12 cellular contexts compared by ENCODE assay signal in genomic region chr2:234974501-234975385, GRCh38. TPM values are rescaled to one million over a fixed set of nuclear protein-coding genes. Genes with fewer than 3 reads are reported as not detected.
DNase-seq lines count a peak whose midpoint lies in the region; ATAC-seq and TF ChIP-seq lines count a peak whose summit lies in the region.
"Had no signal": no experiment of that assay in that cellular context is flagged by ENCODE, and none has a peak within 500 bp of the region (broad histone marks: within the 10 kb centered on the region; RNA-seq: fewer than 3 reads in every experiment).

No MANE protein-coding gene starts in this region.

- H3K36me3 ChIP-seq in ascending aorta = no peaks in the 10 kb centered on the region
- no peaks in the 10 kb centered on the region for H3K36me3 ChIP-seq in gastrocnemius medialis
- H3K36me3 ChIP-seq: neutrophil had no signal

- H3K27me3 Mint-ChIP-seq in stimulated activated naive CD8-positive, alpha-beta T cell treated with anti-CD3 and anti-CD28 coated beads, Interleukin-15, amount 100 ng/mL, for 72 hours = peaks cover 21% of the 10 kb centered on the region

- TF ChIP-seq CTCF in ascending aorta (IDR thresholded peaks at IDR 0.05) (no peak), gastrocnemius medialis (IDR thresholded peaks at IDR 0.05 in 4 of 5, conservative IDR thresholded peaks at IDR 0.05 in 1 of 5) (no peak)

- in situ Hi-C loops in gastrocnemius medialis (cut with MboI; ENCODE audit: low sequenced_read_pairs in 4 of 4) = no loop called here

- no peak overlapping the region for H3K4me3 Mint-ChIP-seq in stimulated activated naive CD8-positive, alpha-beta T cell treated with anti-CD3 and anti-CD28 coated beads, Interleukin-15, amount 100 ng/mL, for 72 hours
- H3K4me3 Mint-ChIP-seq: activated B cell treated with CpG ODN at 0.5 μM for 24 hours; activated naive CD8-positive, alpha-beta T cell had no signal

- no peak for TF ChIP-seq POLR2A in gastrocnemius medialis (IDR thresholded peaks at IDR 0.05)

- H3K27me3 ChIP-seq in ascending aorta (no peaks in the 10 kb centered on the region), right cardiac atrium (ENCODE audit: control insufficient read depth, insufficient read depth) (no peaks in the 10 kb centered on the region), gastrocnemius medialis (no peaks in the 10 kb centered on the region)

- H3K4me1 ChIP-seq in ascending aorta (peaks cover 9 to 29% of the 10 kb centered on the region in 2 donors), right cardiac atrium (ENCODE audit: control insufficient read depth, insufficient read depth, low read length) (peaks cover 16% of the 10 kb centered on the region), gastrocnemius medialis (peaks cover 21 to 25% of the 10 kb centered on the region in 2 donors)

- no peaks in the 10 kb centered on the region for H3K9me3 ChIP-seq in ascending aorta
- no peaks in the 10 kb centered on the region for H3K9me3 ChIP-seq in right cardiac atrium (ENCODE audit: control insufficient read depth, low read length)
- no peaks in the 10 kb centered on the region for H3K9me3 ChIP-seq in gastrocnemius medialis
- H3K9me3 ChIP-seq: neutrophil had no signal

- H3K4me1 Mint-ChIP-seq in stimulated activated naive CD8-positive, alpha-beta T cell treated with anti-CD3 and anti-CD28 coated beads, Interleukin-15, amount 100 ng/mL, for 72 hours = no peaks in the 10 kb centered on the region
- H3K4me1 Mint-ChIP-seq: activated B cell treated with CpG ODN at 0.5 μM for 24 hours had no signal

- intact Hi-C loops in ascending aorta (cut with DNase I) (no loop called here), right cardiac atrium (cut with DNase I) (no loop called here), gastrocnemius medialis (cut with DNase I; ENCODE audit: low total_unique reads) (no loop called here)

- WGBS in right cardiac atrium = 43% methylated on average over 30 of the region's 30 CpGs

- H3K4me3 ChIP-seq in ascending aorta (peak overlapping the region; percentile 7 to 8), right cardiac atrium (ENCODE audit: low read length) (no peak overlapping the region), gastrocnemius medialis (no peak overlapping the region)

- peak overlapping the region in 1 of 2 donors; percentile 5 for H3K27ac ChIP-seq in ascending aorta
- peak overlapping the region; percentile 8 for H3K27ac ChIP-seq in right cardiac atrium (ENCODE audit: low read length)
- peak overlapping the region in 2 of 4 donors; percentile 27 to 58 for H3K27ac ChIP-seq in gastrocnemius medialis
- H3K27ac ChIP-seq: neutrophil had no signal

- ATAC-seq in right cardiac atrium (peak; percentile 48 to 71), gastrocnemius medialis (peak; percentile 23 to 43), GM18870 (IDR thresholded peaks at IDR 0.05; ENCODE audit: unreplicated experiment) (no peak)
- no peak for ATAC-seq in stimulated activated naive CD8-positive, alpha-beta T cell treated with anti-CD3 and anti-CD28 coated beads, Interleukin-15, amount 100 ng/mL, for 72 hours

- DNase-seq in ELF-1 (ENCODE audit: low read depth, low spot score) = peak; percentile 87
- DNase-seq in ascending aorta (ENCODE audit: low spot score in 2 of 2) = no peak
- DNase-seq in right cardiac atrium = peak in 2 of 3 donors; percentile 58 to 83
- DNase-seq in gastrocnemius medialis = peak in 1 of 2 donors; percentile 27
- no peak for DNase-seq in stimulated activated naive CD8-positive, alpha-beta T cell treated with anti-CD3 and anti-CD28 coated beads, Interleukin-15, amount 100 ng/mL, for 72 hours
- DNase-seq in NCI-H2081 treated with DMSO at 0.1 percent for 48 hours (lab: John Stamatoyannopoulos, UW) = no peak
- DNase-seq in ecto neural progenitor cell (ENCODE audit: low spot score) = no peak
- DNase-seq: activated B cell treated with CpG ODN at 0.5 μM for 24 hours, OCI-M1 had no signal

- H3K27ac Mint-ChIP-seq in stimulated activated naive CD8-positive, alpha-beta T cell treated with anti-CD3 and anti-CD28 coated beads, Interleukin-15, amount 100 ng/mL, for 72 hours = no peak overlapping the region
- H3K27ac Mint-ChIP-seq: activated B cell treated with CpG ODN at 0.5 μM for 24 hours; activated naive CD8-positive, alpha-beta T cell had no signal

- H3K9me3 Mint-ChIP-seq in stimulated activated naive CD8-positive, alpha-beta T cell treated with anti-CD3 and anti-CD28 coated beads, Interleukin-15, amount 100 ng/mL, for 72 hours = no peaks in the 10 kb centered on the region

RNA-seq across cellular contexts. Expression of gene SH3BP4, which starts 22.9 kb away (rescaled TPM):
- total RNA-seq in ascending aorta (36.7 TPM), right cardiac atrium (10 to 100 TPM; 18.4 to 32.0 (median 21.6) TPM), gastrocnemius medialis (10 to 100 TPM; 10.2 to 36.9 (median 15.9) TPM)
- polyA plus RNA-seq in right cardiac atrium = 12.3 TPM

Comparison
In these comparisons a context has a peak if more than half of its experiments do, and no peak if none do; other contexts are left out.
1. DNase-seq: peak in ELF-1 (single experiment) and right cardiac atrium (2 of 3); none in ascending aorta (0 of 2), stimulated activated naive CD8-positive, alpha-beta T cell treated with anti-CD3 and anti-CD28 coated beads, Interleukin-15, amount 100 ng/mL, for 72 hours (0 of 2), NCI-H2081 treated with DMSO at 0.1 percent for 48 hours (single experiment) and ecto neural progenitor cell (single experiment).
2. H3K4me3 ChIP-seq: peak in ascending aorta (2 of 2); none in right cardiac atrium (single experiment) and gastrocnemius medialis (0 of 4).
3. ATAC-seq: peak in right cardiac atrium (2 of 2) and gastrocnemius medialis (2 of 2); none in GM18870 (single experiment) and stimulated activated naive CD8-positive, alpha-beta T cell treated with anti-CD3 and anti-CD28 coated beads, Interleukin-15, amount 100 ng/mL, for 72 hours (single experiment).